13 cellular contexts compared by ENCODE assay signal in genomic region chrX:2913118-2913517, GRCh38. TPM values are rescaled to one million over a fixed set of nuclear protein-coding genes. Genes with fewer than 3 reads are reported as not detected.
DNase-seq lines count a peak whose midpoint lies in the region; ATAC-seq and TF ChIP-seq lines count a peak whose summit lies in the region.
"Had no signal": no experiment of that assay in that cellular context is flagged by ENCODE, and none has a peak within 500 bp of the region (broad histone marks: within the 10 kb centered on the region; RNA-seq: fewer than 3 reads in every experiment).

No MANE protein-coding gene starts in this region.

- CTCF ChIA-PET in AG04450 (lab: Charles Lee): no interaction called here

- H3K4me1 ChIP-seq in HUES48 (ENCODE audit: control insufficient read depth, insufficient read depth, low read length): peaks cover 17% of the 10 kb centered on the region
- no peaks in the 10 kb centered on the region for H3K4me1 ChIP-seq in adipocyte (ENCODE audit: control insufficient read depth, insufficient read depth, low read length)
- H3K4me1 ChIP-seq: lower lobe of right lung, SJSA1 had no signal

- TF ChIP-seq CTCF in AG04450 (IDR thresholded peaks at IDR 0.05; ENCODE audit: low read depth, low read length) (0 out of 2 replicates have a peak, but pooled peaks have one; percentile 22), omental fat pad (IDR thresholded peaks at IDR 0.05) (no peak)

- DNase-seq in AG04450 (ENCODE audit: low read depth, low spot score): no peak
- peak; percentile 7 for DNase-seq in adipocyte (ENCODE audit: low read depth)
- no peak for DNase-seq in left colon
- no peak for DNase-seq in omental fat pad (ENCODE audit: low spot score)
- DNase-seq in NCI-H2029 treated with DMSO at 0.1 percent for 48 hours (lab: John Stamatoyannopoulos, UW): no peak
- DNase-seq in NCI-H1694 treated with DMSO at 0.1 percent for 48 hours (lab: John Stamatoyannopoulos, UW): no peak
- DNase-seq: activated CD8-positive, alpha-beta T cell treated with anti-CD3 and anti-CD28 coated beads, Interleukin-2, amount 10 ng/mL, durations not matched to agents 7 days and 5 days; activated effector memory CD4-positive, alpha-beta T cell treated with Interleukin-2 at 50 U/mL for 16 hours; lower lobe of right lung; stimulated activated naive CD8-positive, alpha-beta T cell treated with anti-CD3 and anti-CD28 coated beads, Interleukin-15, Interleukin-2, amounts not matched to agents 100 U/mL and 50 U/mL, for 24 hours had no signal

- intact Hi-C loops in left colon (cut with DNase I, micrococcal nuclease): no loop called here

- POLR2A ChIA-PET in AG04450 (lab: Yijun Ruan, JAX): no interaction called here

- H3K27me3 ChIP-seq in AG04450 (ENCODE audit: control insufficient read depth, insufficient read depth, low read length) (no peaks in the 10 kb centered on the region), HUES48 (ENCODE audit: control insufficient read depth, insufficient read depth, low read length) (no peaks in the 10 kb centered on the region), adipocyte (replicated peaks; ENCODE audit: control insufficient read depth, insufficient read depth, low read length) (no peaks in the 10 kb centered on the region)
- H3K27me3 ChIP-seq: SJSA1 had no signal

- H3K9ac ChIP-seq in HUES48 (ENCODE audit: low read depth, low read length): peak overlapping the region; percentile 35; the same call in 1 of the 2 replicates
- no peak overlapping the region for H3K9ac ChIP-seq in adipocyte (ENCODE audit: low read length)

- ATAC-seq in left colon: peak; percentile 44
- no peak for ATAC-seq in omental fat pad (ENCODE audit: low FRiP score)
- no peak for ATAC-seq in GM21576 (IDR thresholded peaks at IDR 0.05; ENCODE audit: unreplicated experiment)
- ATAC-seq: activated CD8-positive, alpha-beta T cell treated with anti-CD3 and anti-CD28 coated beads, Interleukin-2, amount 10 ng/mL, durations not matched to agents 7 days and 5 days; lower lobe of right lung; stimulated activated naive CD8-positive, alpha-beta T cell treated with anti-CD3 and anti-CD28 coated beads, Interleukin-15, Interleukin-2, amounts not matched to agents 100 U/mL and 50 U/mL, for 24 hours had no signal

- H3K36me3 ChIP-seq in HUES48 (ENCODE audit: control insufficient read depth, insufficient read depth, low read length): no peaks in the 10 kb centered on the region
- H3K36me3 ChIP-seq in adipocyte (ENCODE audit: control insufficient read depth, insufficient read depth, low read length, severe bottlenecking): peaks cover 3% of the 10 kb centered on the region
- H3K36me3 ChIP-seq: lower lobe of right lung, SJSA1 had no signal

- H3K27ac ChIP-seq in AG04450 (ENCODE audit: low read depth, low read length): no peak overlapping the region
- peak overlapping the region; percentile 54 for H3K27ac ChIP-seq in HUES48 (ENCODE audit: low read depth, low read length)
- H3K27ac ChIP-seq: lower lobe of right lung, SJSA1 had no signal

- H3K4me3 ChIP-seq in AG04450 (ENCODE audit: low read depth, low read length) (no peak overlapping the region), HUES48 (ENCODE audit: low read depth, low read length) (no peak overlapping the region), adipocyte (ENCODE audit: low read length) (no peak overlapping the region)
- H3K4me3 ChIP-seq: lower lobe of right lung, SJSA1 had no signal

- peaks cover 4% of the 10 kb centered on the region; the same call in 1 of the 2 replicates for H3K9me3 ChIP-seq in AG04450 (ENCODE audit: control insufficient read depth, insufficient read depth, low read length)
- no peaks in the 10 kb centered on the region for H3K9me3 ChIP-seq in HUES48 (ENCODE audit: control insufficient read depth, insufficient read depth, low read length)
- H3K9me3 ChIP-seq in adipocyte (ENCODE audit: control insufficient read depth, low read length): no peaks in the 10 kb centered on the region
- H3K9me3 ChIP-seq: lower lobe of right lung, SJSA1 had no signal

RNA-seq across cellular contexts. Expression of gene ARSD, which starts 16.0 kb away (rescaled TPM):
- 11.6 and 12.7 TPM in 2 replicates for polyA plus RNA-seq in AG04450 (2011; rRNA removed)
- polyA minus RNA-seq in AG04450 (2011; rRNA and poly(A)+ RNA removed): 12.8 and 16.0 TPM in 2 replicates
- 100 to 1,000 TPM in 1 of 2 donors, 10 to 100 TPM in 1; 93.1 to 104 TPM for total RNA-seq in left colon
- 10 to 100 TPM; 17.3 to 33.8 (median 27.1) TPM for total RNA-seq in omental fat pad
